In genomic region chr7:36627836-36628235, GRCh38 we compare ENCODE assay signal across 27 cellular contexts.
"Had no signal": no experiment of that assay in that cellular context is flagged by ENCODE, and none has a peak within 500 bp of the region (broad histone marks: within the 10 kb centered on the region; RNA-seq: fewer than 3 reads in every experiment).

No MANE protein-coding gene starts in this region.

- H3K9me3 ChIP-seq: gastrocnemius medialis, heart left ventricle, left lung, mucosa of descending colon, neutrophil, pancreas, right atrium auricular region, sigmoid colon, stomach, thyroid gland had no signal

- H3K4me3 Mint-ChIP-seq: mesothelial cell of epicardium; naive B cell; stimulated activated effector memory CD8-positive, alpha-beta T cell treated with anti-CD3 and anti-CD28 coated beads, Interleukin-12 subunit alpha, Interleukin-12 subunit beta, amount 100 ng/mL, for 72 hours; type B pancreatic cell had no signal

- H3K9me3 Mint-ChIP-seq: mesothelial cell of epicardium; naive B cell; stimulated activated effector memory CD8-positive, alpha-beta T cell treated with anti-CD3 and anti-CD28 coated beads, Interleukin-12 subunit alpha, Interleukin-12 subunit beta, amount 100 ng/mL, for 72 hours; type B pancreatic cell had no signal

- H3K27ac Mint-ChIP-seq: mesothelial cell of epicardium, type B pancreatic cell had no signal

- ATAC-seq: esophagus mucosa; gastrocnemius medialis; heart left ventricle; left cardiac atrium; left lung; mucosa of descending colon; pancreas; stimulated activated effector memory CD8-positive, alpha-beta T cell treated with anti-CD3 and anti-CD28 coated beads, Interleukin-12 subunit alpha, Interleukin-12 subunit beta, amount 100 ng/mL, for 72 hours had no signal

- H3K36me3 Mint-ChIP-seq: mesothelial cell of epicardium, naive B cell, type B pancreatic cell had no signal

- H3K27me3 Mint-ChIP-seq: type B pancreatic cell had no signal

- DNase-seq: cerebellar nuclear complex; cortex of kidney; dorsolateral prefrontal cortex; effector CD4-positive, alpha-beta T cell; foreskin fibroblast; gastrocnemius medialis; heart left ventricle; left cardiac atrium; left lung; mesenchymal stem cell; mucosa of descending colon; naive B cell; pancreas; sigmoid colon; stimulated activated CD4-positive, alpha-beta T cell treated with anti-CD3 and anti-CD28 coated beads, Interleukin-2, amount 100 ng/mL, for 24 hours; stimulated activated CD4-positive, alpha-beta T cell treated with anti-CD3 and anti-CD28 coated beads, Interleukin-4, amount 100 ng/mL, for 24 hours; stimulated activated naive CD4-positive, alpha-beta T cell treated with Interleukin-2 at 50 U/mL for 16 hours; stomach; thyroid gland had no signal

- H3K4me1 ChIP-seq: gastrocnemius medialis, right atrium auricular region, sigmoid colon had no signal

- H3K27ac ChIP-seq: dorsolateral prefrontal cortex, epithelial cell of prostate, gastrocnemius medialis, heart left ventricle, hepatocyte, left lung, neutrophil, pancreas, right atrium auricular region, sigmoid colon, stomach, thyroid gland had no signal

- H3K27me3 ChIP-seq: dorsolateral prefrontal cortex, gastrocnemius medialis, heart left ventricle, hepatocyte, left lung, neutrophil, pancreas, right atrium auricular region, sigmoid colon, stomach, thyroid gland had no signal

- H3K4me3 ChIP-seq: dorsolateral prefrontal cortex, gastrocnemius medialis, heart left ventricle, hepatocyte, left lung, mucosa of descending colon, pancreas, right atrium auricular region, sigmoid colon, stomach, thyroid gland had no signal

- H3K36me3 ChIP-seq: gastrocnemius medialis, pancreas, right atrium auricular region, sigmoid colon, stomach, thyroid gland had no signal
